Comparison of ENCODE assay signal across 8 cellular contexts in genomic region chr1:156748670-156749428, GRCh38. TPM values are rescaled to one million over a fixed set of nuclear protein-coding genes. Genes with fewer than 3 reads are reported as not detected.
DNase-seq lines count a peak whose midpoint lies in the region; ATAC-seq and TF ChIP-seq lines count a peak whose summit lies in the region.

No MANE protein-coding gene starts in this region.

- H3K4me3 ChIP-seq in duodenal mucosa (ENCODE audit: low read depth in 1 of 2, low read length in 2 of 2) (peak overlapping the region; percentile 93 to 94), mononuclear cell (ENCODE audit: low read length) (peak overlapping the region; percentile 94), aorta (ENCODE audit: low read length in 2 of 2) (peak overlapping the region; percentile 19 to 84)

- 1% methylated on average over 9 of the region's 9 CpGs for WGBS in aorta, 2 donors

- peaks cover 68% of the 10 kb centered on the region for H3K4me1 Mint-ChIP-seq in activated CD8-positive, alpha-beta memory T cell treated with anti-CD3 and anti-CD28 coated beads, Interleukin-2, amount 10 ng/mL, durations not matched to agents 7 days and 5 days

- H3K27me3 ChIP-seq in duodenal mucosa (ENCODE audit: control insufficient read depth in 1 of 2, insufficient read depth in 2 of 2, low read length in 2 of 2): no peaks in the 10 kb centered on the region
- no peaks in the 10 kb centered on the region for H3K27me3 ChIP-seq in mononuclear cell (ENCODE audit: insufficient read depth, low read length)
- no peaks in the 10 kb centered on the region for H3K27me3 ChIP-seq in aorta (ENCODE audit: control insufficient read depth in 1 of 2, insufficient read depth in 2 of 2, low read length in 1 of 2)

- peaks cover 52 to 62% of the 10 kb centered on the region in 2 donors for H3K4me1 ChIP-seq in duodenal mucosa (ENCODE audit: control insufficient read depth in 1 of 2, insufficient read depth in 2 of 2, low read length in 2 of 2)
- peaks cover 70% of the 10 kb centered on the region for H3K4me1 ChIP-seq in mononuclear cell (ENCODE audit: insufficient read depth, low read length)
- no peaks in the 10 kb centered on the region for H3K4me1 ChIP-seq in aorta (ENCODE audit: control insufficient read depth in 1 of 2, insufficient read depth in 2 of 2, low read length in 2 of 2)

- intact Hi-C loops in aorta (cut with DNase I): no loop called here

- H3K4me3 Mint-ChIP-seq in activated CD8-positive, alpha-beta memory T cell treated with anti-CD3 and anti-CD28 coated beads, Interleukin-2, amount 10 ng/mL, durations not matched to agents 7 days and 5 days: peak overlapping the region; percentile 98

- H3K9me3 Mint-ChIP-seq in activated CD8-positive, alpha-beta memory T cell treated with anti-CD3 and anti-CD28 coated beads, Interleukin-2, amount 10 ng/mL, durations not matched to agents 7 days and 5 days (ENCODE audit: low read depth): no peaks in the 10 kb centered on the region

- no peak for TF ChIP-seq CTCF in RWPE1 (conservative IDR thresholded peaks at IDR 0.05; ENCODE audit: low read depth)

- peak overlapping the region; percentile 85 to 95 for H3K9ac ChIP-seq in duodenal mucosa (ENCODE audit: low read depth in 1 of 2, low read length in 2 of 2)

- no peaks in the 10 kb centered on the region for H3K27me3 Mint-ChIP-seq in activated CD8-positive, alpha-beta memory T cell treated with anti-CD3 and anti-CD28 coated beads, Interleukin-2, amount 10 ng/mL, durations not matched to agents 7 days and 5 days

- H3K36me3 Mint-ChIP-seq in activated CD8-positive, alpha-beta memory T cell treated with anti-CD3 and anti-CD28 coated beads, Interleukin-2, amount 10 ng/mL, durations not matched to agents 7 days and 5 days: peaks cover 23% of the 10 kb centered on the region

- H3K9me3 ChIP-seq in duodenal mucosa (ENCODE audit: control insufficient read depth in 1 of 2, low read length in 2 of 2) (peaks cover 0 to 1% of the 10 kb centered on the region in 2 donors), mononuclear cell (ENCODE audit: low read depth, low read length) (no peaks in the 10 kb centered on the region), aorta (ENCODE audit: control insufficient read depth, low read length) (no peaks in the 10 kb centered on the region)

- POLR2A ChIA-PET in RWPE1 (lab: Yijun Ruan, JAX; ENCODE audit: low non-redundant PET): no interaction called here

- no peak for ATAC-seq in activated CD8-positive, alpha-beta memory T cell treated with anti-CD3 and anti-CD28 coated beads, Interleukin-2, amount 10 ng/mL, durations not matched to agents 7 days and 5 days
- ATAC-seq in aorta (ENCODE audit: low FRiP score): no peak

- H3K36me3 ChIP-seq in duodenal mucosa (ENCODE audit: control insufficient read depth in 1 of 2, insufficient read depth in 2 of 2, low read length in 2 of 2) (peaks cover 9 to 13% of the 10 kb centered on the region in 2 donors), aorta (ENCODE audit: control insufficient read depth in 1 of 2, insufficient read depth in 2 of 2, low read length in 1 of 2) (peaks cover 0 to 2% of the 10 kb centered on the region in 2 donors)

- CTCF ChIA-PET in activated CD8-positive, alpha-beta memory T cell treated with anti-CD3 and anti-CD28 coated beads, Interleukin-2, amount 10 ng/mL, durations not matched to agents 7 days and 5 days (lab: Charles Lee): interaction anchor here (1.1 to 4.0 kb wide), 4 partner anchors 21 to 59 kb away, joined by 3 to 71 read pairs (median 26); partner anchors contain the start of genes ISG20L2 and METTL25B
- CTCF ChIA-PET in RWPE1 (lab: Yijun Ruan, JAX): no interaction called here

- H3K27ac Mint-ChIP-seq in activated CD8-positive, alpha-beta memory T cell treated with anti-CD3 and anti-CD28 coated beads, Interleukin-2, amount 10 ng/mL, durations not matched to agents 7 days and 5 days: peak overlapping the region; percentile 97

- H3K27ac ChIP-seq in RWPE1: peak overlapping the region; percentile 99
- H3K27ac ChIP-seq in duodenal mucosa (ENCODE audit: low read depth, low read length): peak overlapping the region; percentile 95
- peak overlapping the region; percentile 69 to 96 for H3K27ac ChIP-seq in aorta (ENCODE audit: low read depth in 1 of 2, low read length in 2 of 2)

- DNase-seq in activated CD8-positive, alpha-beta memory T cell treated with anti-CD3 and anti-CD28 coated beads, Interleukin-2, amount 10 ng/mL, durations not matched to agents 7 days and 5 days: no peak
- no peak for DNase-seq in activated CD8-positive, alpha-beta memory T cell treated with anti-CD3 and anti-CD28 coated beads, Interleukin-2, amount 50 U/mL, for 48 hours
- DNase-seq in RWPE1 (ENCODE audit: low spot score) (no peak), aorta (peak; percentile 72 to 85), NCI-H345 treated with DMSO at 0.1 percent for 48 hours (lab: John Stamatoyannopoulos, UW; ENCODE audit: unreplicated experiment) (no peak)
- no peak for DNase-seq in stimulated activated CD4-positive, alpha-beta T cell treated with anti-CD3 and anti-CD28 coated beads, Interleukin-12 subunit alpha, Interleukin-12 subunit beta, amount 100 ng/mL, for 4 hours

RNA-seq across cellular contexts. Expression of gene HDGF, which starts 2.6 kb away (rescaled TPM):
- 100 to 1,000 TPM; 258 to 340 TPM for total RNA-seq in activated CD8-positive, alpha-beta memory T cell treated with anti-CD3 and anti-CD28 coated beads, Interleukin-2, amount 10 ng/mL, durations not matched to agents 7 days and 5 days
- total RNA-seq in mononuclear cell (98.9 TPM), aorta (100 to 1,000 TPM; 106 to 135 TPM)
- polyA plus RNA-seq in aorta: 100 to 1,000 TPM in 1 of 2 donors, 10 to 100 TPM in 1; 94.9 to 126 TPM

RNA-seq across cellular contexts. Expression of gene MRPL24, which starts 8.0 kb away (rescaled TPM):
- total RNA-seq in activated CD8-positive, alpha-beta memory T cell treated with anti-CD3 and anti-CD28 coated beads, Interleukin-2, amount 10 ng/mL, durations not matched to agents 7 days and 5 days: 10 to 100 TPM; 60.4 to 80.0 TPM
- 3.9 TPM for total RNA-seq in mononuclear cell
- total RNA-seq in aorta: 10 to 100 TPM; 44.0 to 46.1 TPM
- 10 to 100 TPM; 68.5 to 73.1 TPM for polyA plus RNA-seq in aorta

RNA-seq across cellular contexts. Expression of gene PRCC, which starts 18.5 kb away (rescaled TPM):
- total RNA-seq in activated CD8-positive, alpha-beta memory T cell treated with anti-CD3 and anti-CD28 coated beads, Interleukin-2, amount 10 ng/mL, durations not matched to agents 7 days and 5 days: 10 to 100 TPM; 68.7 to 99.8 TPM
- total RNA-seq in mononuclear cell: 19.6 TPM
- total RNA-seq in aorta: 10 to 100 TPM; 41.0 to 50.2 TPM
- polyA plus RNA-seq in aorta: 10 to 100 TPM; 17.2 to 43.5 TPM

RNA-seq across cellular contexts. Expression of gene ISG20L2, which starts 20.3 kb away (rescaled TPM):
- total RNA-seq in activated CD8-positive, alpha-beta memory T cell treated with anti-CD3 and anti-CD28 coated beads, Interleukin-2, amount 10 ng/mL, durations not matched to agents 7 days and 5 days: 10 to 100 TPM; 56.0 to 70.3 TPM
- 36.0 TPM for total RNA-seq in mononuclear cell
- total RNA-seq in aorta: 10 to 100 TPM; 20.6 to 26.9 TPM
- 10 to 100 TPM; 11.7 to 20.2 TPM for polyA plus RNA-seq in aorta

RNA-seq across cellular contexts. Expression of gene METTL25B, which starts 20.6 kb away (rescaled TPM):
- 10 to 100 TPM; 44.0 to 49.6 TPM for total RNA-seq in activated CD8-positive, alpha-beta memory T cell treated with anti-CD3 and anti-CD28 coated beads, Interleukin-2, amount 10 ng/mL, durations not matched to agents 7 days and 5 days
- total RNA-seq in mononuclear cell: 5.0 TPM
- 10 to 100 TPM; 20.7 to 33.6 TPM for total RNA-seq in aorta
- 10 to 100 TPM; 24.2 to 46.2 TPM for polyA plus RNA-seq in aorta

Comparison
In these comparisons a context has a peak if more than half of its experiments do, and no peak if none do; other contexts are left out.
1. DNase-seq: peak in aorta (2 of 2); none in activated CD8-positive, alpha-beta memory T cell treated with anti-CD3 and anti-CD28 coated beads, Interleukin-2, amount 10 ng/mL, durations not matched to agents 7 days and 5 days (single experiment), activated CD8-positive, alpha-beta memory T cell treated with anti-CD3 and anti-CD28 coated beads, Interleukin-2, amount 50 U/mL, for 48 hours (single experiment), RWPE1 (single experiment), stimulated activated CD4-positive, alpha-beta T cell treated with anti-CD3 and anti-CD28 coated beads, Interleukin-12 subunit alpha, Interleukin-12 subunit beta, amount 100 ng/mL, for 4 hours (single experiment) and NCI-H345 treated with DMSO at 0.1 percent for 48 hours (single experiment).
2. Peak in every context shown above with its lines, with median percentiles within 50 percentile points of each other: H3K27ac ChIP-seq and H3K4me3 ChIP-seq.